ENCODE assay signal across 15 cellular contexts in the genomic region with DNA sequence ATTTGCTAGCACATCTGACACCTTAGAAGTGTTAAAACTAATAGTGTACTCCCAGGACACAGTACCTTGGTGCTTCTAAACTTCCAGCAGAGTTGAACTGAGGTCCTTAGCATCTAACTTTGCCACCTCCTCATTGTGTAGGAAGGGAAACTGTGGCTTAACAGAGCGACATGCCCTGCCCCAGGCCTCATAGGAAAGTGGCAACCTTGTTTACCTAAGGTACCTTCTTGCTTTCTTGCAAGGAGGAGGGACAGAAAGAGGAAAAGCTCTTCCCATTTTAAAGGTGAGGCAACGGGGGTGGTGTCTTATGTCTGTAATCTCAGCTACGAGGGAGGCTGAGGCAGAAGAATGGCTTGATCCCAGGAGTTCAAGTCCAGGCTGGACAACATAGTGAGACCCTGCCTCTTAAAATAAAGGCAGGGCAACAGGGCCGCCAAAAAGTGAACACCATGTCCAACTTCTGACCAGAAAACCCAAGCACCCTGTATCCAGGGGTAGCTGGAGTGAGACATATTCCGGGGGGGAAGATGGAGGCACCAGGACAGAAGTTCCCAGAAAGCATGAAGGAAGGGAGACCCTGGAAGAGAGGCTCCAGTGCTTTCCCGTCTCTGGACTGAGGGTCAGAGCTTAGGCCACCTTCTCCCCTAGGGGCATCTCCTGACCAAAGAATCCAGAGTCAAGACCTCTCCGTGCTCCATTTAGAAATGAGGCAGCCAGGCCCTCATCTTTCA. TPM values are rescaled to one million over a fixed set of nuclear protein-coding genes. Genes with fewer than 3 reads are reported as not detected.
DNase-seq lines count a peak whose midpoint lies in the region; ATAC-seq, FAIRE-seq and TF ChIP-seq lines count a peak whose summit lies in the region.
"Had no signal": no experiment of that assay in that cellular context is flagged by ENCODE, and none has a peak within 500 bp of the region (broad histone marks: within the 10 kb centered on the region; RNA-seq: fewer than 3 reads in every experiment).

No MANE protein-coding gene starts in this region.

- DNase-seq in H9 (no peak), astrocyte (ENCODE audit: low read depth) (no peak), right atrium auricular region (ENCODE audit: low spot score) (no peak), substantia nigra (lab: John Stamatoyannopoulos, UW) (no peak), H7 (no peak), NCI-H2171 (lab: John Stamatoyannopoulos, UW) (no peak)
- DNase-seq in activated CD4-positive, alpha-beta memory T cell treated with anti-CD3 and anti-CD28 coated beads for 36 hours, result no peak
- DNase-seq: DMS79, NCI-H1436 treated with DMSO at 0.1 percent for 48 hours, T-helper 17 cell had no signal

- H3K4me3 Mint-ChIP-seq in H9 (no peak overlapping the region), astrocyte (ENCODE audit: unreplicated experiment) (no peak overlapping the region)
- H3K4me3 Mint-ChIP-seq in activated CD4-positive, alpha-beta memory T cell treated with anti-CD3 and anti-CD28 coated beads for 36 hours, result no peak overlapping the region
- H3K4me3 Mint-ChIP-seq: T-helper 17 cell had no signal

- H3K18ac ChIP-seq in H9 (ENCODE audit: insufficient read length, low read depth, low read length), result no peak overlapping the region

- no peak overlapping the region for H2BK5ac ChIP-seq in H9 (ENCODE audit: insufficient read length, low read length)

- no peak overlapping the region for H3T11ph ChIP-seq in H9 (ENCODE audit: low read length)

- H3K27ac ChIP-seq in H9 (ENCODE audit: insufficient read length, low read depth, low read length) (no peak overlapping the region), astrocyte (ENCODE audit: low read depth, low read length) (no peak overlapping the region), right atrium auricular region (peak overlapping the region; percentile 83 to 87), substantia nigra (ENCODE audit: low read depth, low read length, poor library complexity, severe bottlenecking) (peak overlapping the region; percentile 77)
- H3K27ac ChIP-seq: SJSA1, spleen, VCaP had no signal

- POLR2A ChIA-PET in activated CD4-positive, alpha-beta memory T cell treated with anti-CD3 and anti-CD28 coated beads for 36 hours (lab: Charles Lee), result no interaction called here

- no peak overlapping the region for H2AK5ac ChIP-seq in H9 (ENCODE audit: insufficient read length, low read length)

- no peaks in the 10 kb centered on the region for H3K36me3 Mint-ChIP-seq in H9 (ENCODE audit: insufficient read depth in 1 of 3, low read depth in 3 of 3)
- peaks cover 3% of the 10 kb centered on the region for H3K36me3 Mint-ChIP-seq in astrocyte (ENCODE audit: low read depth, unreplicated experiment)
- no peaks in the 10 kb centered on the region for H3K36me3 Mint-ChIP-seq in activated CD4-positive, alpha-beta memory T cell treated with anti-CD3 and anti-CD28 coated beads for 36 hours
- H3K36me3 Mint-ChIP-seq: naive thymus-derived CD8-positive, alpha-beta T cell had no signal

- H3K4me2 ChIP-seq in H9 (ENCODE audit: insufficient read depth, insufficient read length, low read length), result no peak overlapping the region
- H3K4me2 ChIP-seq in astrocyte (ENCODE audit: low read length), result peak overlapping the region; percentile 59

- H3K79me2 ChIP-seq in H9 (ENCODE audit: insufficient read depth, low read length) (no peaks in the 10 kb centered on the region), astrocyte (ENCODE audit: insufficient read depth, low read length) (no peaks in the 10 kb centered on the region)

- no peak overlapping the region for H3K56ac ChIP-seq in H9 (ENCODE audit: insufficient read length, low read depth, low read length)

- no peak overlapping the region for H2BK12ac ChIP-seq in H9 (ENCODE audit: insufficient read length, low read depth, low read length)

- H3K9me3 Mint-ChIP-seq in H9, result no peaks in the 10 kb centered on the region
- peaks cover under 1% of the 10 kb centered on the region for H3K9me3 Mint-ChIP-seq in astrocyte (ENCODE audit: unreplicated experiment)
- H3K9me3 Mint-ChIP-seq in activated CD4-positive, alpha-beta memory T cell treated with anti-CD3 and anti-CD28 coated beads for 36 hours, result no peaks in the 10 kb centered on the region

- H3K79me1 ChIP-seq in H9 (ENCODE audit: insufficient read depth, low read depth, low read length, poor library complexity, severe bottlenecking), result no peaks in the 10 kb centered on the region

- H3K9ac ChIP-seq in H9 (ENCODE audit: extremely low read depth, insufficient read length, low read length) (peak overlapping the region; percentile 8), astrocyte (ENCODE audit: low read length) (no peak overlapping the region)

- no peak for TF ChIP-seq CTCF in H9 (conservative IDR thresholded peaks at IDR 0.05)
- no peak for TF ChIP-seq CTCF in astrocyte (IDR thresholded peaks at IDR 0.05; ENCODE audit: insufficient read depth, low read depth, low read length)
- TF ChIP-seq CTCF in right atrium auricular region (IDR thresholded peaks at IDR 0.05), result no peak

- H3K4me1 ChIP-seq in H9 (ENCODE audit: insufficient read depth, low read length) (no peaks in the 10 kb centered on the region; the same call in 1 of the 2 replicates), astrocyte (ENCODE audit: insufficient read depth, low read length) (peaks cover 14% of the 10 kb centered on the region), right atrium auricular region (peaks cover 0 to 23% of the 10 kb centered on the region in 2 donors)

- H3K4ac ChIP-seq in H9 (ENCODE audit: low read depth, low read length), result no peak overlapping the region

- H4K91ac ChIP-seq in H9 (ENCODE audit: insufficient read length, low read depth, low read length), result no peak overlapping the region

- H3K4me3 ChIP-seq in astrocyte (ENCODE audit: insufficient read depth, low read depth, low read length) (no peak overlapping the region), right atrium auricular region (no peak overlapping the region), H7 (ENCODE audit: insufficient read depth, low read depth, low read length) (no peak overlapping the region)
- H3K4me3 ChIP-seq: SJSA1 had no signal

- CTCF ChIA-PET in activated CD4-positive, alpha-beta memory T cell treated with anti-CD3 and anti-CD28 coated beads for 36 hours (lab: Charles Lee), result interaction anchor here (0.9 to 1.5 kb wide), 2 partner anchors 13 to 23 kb away, joined by 3 read pairs; no protein-coding TSS in a partner anchor

- H3K23me2 ChIP-seq in H9 (ENCODE audit: insufficient read length, low read depth, low read length, poor library complexity, severe bottlenecking), result no peaks in the 10 kb centered on the region

- H4K20me1 ChIP-seq in H9 (ENCODE audit: control insufficient read depth, insufficient read depth, insufficient read length), result no peaks in the 10 kb centered on the region
- H4K20me1 ChIP-seq in astrocyte (ENCODE audit: insufficient read depth, low read length), result no peaks in the 10 kb centered on the region

- no peaks in the 10 kb centered on the region for H3K36me3 ChIP-seq in astrocyte (ENCODE audit: insufficient read depth, low read length)
- H3K36me3 ChIP-seq in right atrium auricular region, result no peaks in the 10 kb centered on the region
- H3K36me3 ChIP-seq in H7 (replicated peaks; ENCODE audit: control insufficient read depth, insufficient read depth, low read length), result no peaks in the 10 kb centered on the region
- H3K36me3 ChIP-seq: SJSA1, spleen had no signal

- no peak overlapping the region; a peak in 1 of 7 replicates for H3K27ac Mint-ChIP-seq in H9
- H3K27ac Mint-ChIP-seq in astrocyte (ENCODE audit: unreplicated experiment), result no peak overlapping the region
- no peak overlapping the region for H3K27ac Mint-ChIP-seq in activated CD4-positive, alpha-beta memory T cell treated with anti-CD3 and anti-CD28 coated beads for 36 hours
- H3K27ac Mint-ChIP-seq: naive thymus-derived CD8-positive, alpha-beta T cell; T-helper 17 cell had no signal

- H3K27me3 ChIP-seq in H9 (ENCODE audit: insufficient read depth, low read length) (no peaks in the 10 kb centered on the region), astrocyte (ENCODE audit: insufficient read depth, low read length) (peaks cover 15% of the 10 kb centered on the region), right atrium auricular region (no peaks in the 10 kb centered on the region), H7 (ENCODE audit: control insufficient read depth, insufficient read depth, low read length) (no peaks in the 10 kb centered on the region)
- H3K27me3 ChIP-seq: SJSA1 had no signal

- intact Hi-C loops in activated CD4-positive, alpha-beta memory T cell treated with anti-CD3 and anti-CD28 coated beads for 36 hours (cut with micrococcal nuclease), result loop anchor here (1.0 kb wide), 1 partner anchor 46 kb away; no protein-coding TSS in a partner anchor

- no peak overlapping the region; the same call in 1 of the 2 replicates for H3K14ac ChIP-seq in H9 (ENCODE audit: insufficient read depth, low read length)

- peaks cover 6% of the 10 kb centered on the region for H3K27me3 Mint-ChIP-seq in H9 (ENCODE audit: low read depth)
- H3K27me3 Mint-ChIP-seq in astrocyte (ENCODE audit: low read depth, unreplicated experiment), result peaks cover 15% of the 10 kb centered on the region
- peaks cover 25% of the 10 kb centered on the region for H3K27me3 Mint-ChIP-seq in activated CD4-positive, alpha-beta memory T cell treated with anti-CD3 and anti-CD28 coated beads for 36 hours

- H3K23ac ChIP-seq in H9 (ENCODE audit: insufficient read length, low read depth, low read length), result no peak overlapping the region

- H2AFZ ChIP-seq in H9 (ENCODE audit: low read length), result no peak overlapping the region
- H2AFZ ChIP-seq in astrocyte (ENCODE audit: low read depth, low read length), result no peak overlapping the region

- FAIRE-seq in astrocyte (lab: Jason Lieb, UNC), result no peak

- H4K5ac ChIP-seq in H9 (ENCODE audit: insufficient read length, low read depth, low read length), result no peak overlapping the region

- H3K4me1 Mint-ChIP-seq in H9, result peaks cover 16 to 18% of the 10 kb centered on the region in 2 experiments
- peaks cover 15% of the 10 kb centered on the region for H3K4me1 Mint-ChIP-seq in astrocyte (ENCODE audit: low read depth, unreplicated experiment)
- H3K4me1 Mint-ChIP-seq in activated CD4-positive, alpha-beta memory T cell treated with anti-CD3 and anti-CD28 coated beads for 36 hours (ENCODE audit: low read depth), result peaks cover 10% of the 10 kb centered on the region

- no peak overlapping the region for H2BK120ac ChIP-seq in H9 (ENCODE audit: low read depth, low read length, poor library complexity, severe bottlenecking)

- H4K8ac ChIP-seq in H9 (replicated peaks; ENCODE audit: insufficient read length, low read depth, low read length), result no peak overlapping the region

- no peak overlapping the region for H2BK20ac ChIP-seq in H9 (ENCODE audit: low read depth, low read length, poor library complexity, severe bottlenecking)

- no peak overlapping the region for H2BK15ac ChIP-seq in H9 (ENCODE audit: low read depth, low read length)

- H3K9me3 ChIP-seq in H9 (ENCODE audit: control insufficient read depth, low read depth, low read length) (no peaks in the 10 kb centered on the region), astrocyte (ENCODE audit: insufficient read depth, low read depth, low read length) (peaks cover 4% of the 10 kb centered on the region), right atrium auricular region (no peaks in the 10 kb centered on the region)
- H3K9me3 ChIP-seq: SJSA1, spleen had no signal

- WGBS in H9 (ENCODE audit: extremely low coverage, insufficient read length, low lambda C conversion rate), result no CpG with 5 or more reads among the region's 7 CpGs

- no peak for ATAC-seq in HG03571 (IDR thresholded peaks at IDR 0.05; ENCODE audit: unreplicated experiment)
- ATAC-seq: naive thymus-derived CD8-positive, alpha-beta T cell had no signal

RNA-seq across cellular contexts. Expression of gene KLHL40, which starts 0.5 kb away (rescaled TPM):
- not detected in 2 replicates for total RNA-seq in H9 (2021)
- not detected in 2 replicates for total RNA-seq in astrocyte
- under 1 TPM; 0.15 to 0.63 TPM for total RNA-seq in right atrium auricular region
- total RNA-seq in activated CD4-positive, alpha-beta memory T cell treated with anti-CD3 and anti-CD28 coated beads for 36 hours, result not detected
- total RNA-seq in H7 (2014; rRNA removed; shearing (Covaris generic)), result not detected in 2 replicates
- total RNA-seq: naive thymus-derived CD8-positive, alpha-beta T cell; SJSA1; spleen; T-helper 17 cell had no signal

RNA-seq across cellular contexts. Expression of gene HHATL, which starts 17.8 kb away (rescaled TPM):
- total RNA-seq in H9 (2021) (0.46 TPM in 1 of 2 replicates, not detected in the other), astrocyte (not detected in 2 replicates), right atrium auricular region (100 to 1,000 TPM; 444 to 908 TPM)
- total RNA-seq in activated CD4-positive, alpha-beta memory T cell treated with anti-CD3 and anti-CD28 coated beads for 36 hours, result not detected
- total RNA-seq in H7 (2014; rRNA removed; shearing (Covaris generic)), result not detected in 2 replicates
- total RNA-seq: naive thymus-derived CD8-positive, alpha-beta T cell; SJSA1; spleen; T-helper 17 cell had no signal

RNA-seq across cellular contexts. Expression of gene ZBTB47, which starts 31.3 kb away (rescaled TPM):
- total RNA-seq in H9 (2021) (3.6 and 4.2 TPM in 2 replicates), astrocyte (9.3 and 10.2 TPM in 2 replicates), right atrium auricular region (100 to 1,000 TPM in 1 of 2 donors, 10 to 100 TPM in 1; 92.4 to 129 TPM)
- 1 to 10 TPM; 1.0 to 1.1 TPM for total RNA-seq in activated CD4-positive, alpha-beta memory T cell treated with anti-CD3 and anti-CD28 coated beads for 36 hours
- 5.1 and 8.0 TPM in 2 replicates for total RNA-seq in H7 (2014; rRNA removed; shearing (Covaris generic))

Comparison
In these comparisons a context has a peak if more than half of its experiments do, and no peak if none do; other contexts are left out.
1. H3K27ac ChIP-seq: peak in right atrium auricular region (2 of 2) and substantia nigra (single experiment); none in H9 (single experiment) and astrocyte (single experiment).
2. RNA of gene HHATL, which starts 17.8 kb away (total RNA-seq): 444 to 908 TPM in right atrium auricular region; 0.46 TPM in H9, not detected in activated CD4-positive, alpha-beta memory T cell treated with anti-CD3 and anti-CD28 coated beads for 36 hours, not detected in astrocyte and not detected in H7; every median in the first group is over 100 times any median in the second.